Comparison of ENCODE assay signal across 2 cellular contexts in genomic region chr12:108555352-108555751, GRCh38. TPM values are rescaled to one million over a fixed set of nuclear protein-coding genes. Genes with fewer than 3 reads are reported as not detected.
"Had no signal": no experiment of that assay in that cellular context is flagged by ENCODE, and none has a peak within 500 bp of the region (broad histone marks: within the 10 kb centered on the region; RNA-seq: fewer than 3 reads in every experiment).

No MANE protein-coding gene starts in this region.

RNA-seq across cellular contexts. Expression of gene TMEM119, which starts 42.5 kb away (rescaled TPM):
- total RNA-seq: activated CD8-positive, alpha-beta T cell treated with anti-CD3 and anti-CD28 coated beads for 36 hours; PC-3 had no signal
